Comparison of ENCODE assay signal across 17 cellular contexts in the genomic region with DNA sequence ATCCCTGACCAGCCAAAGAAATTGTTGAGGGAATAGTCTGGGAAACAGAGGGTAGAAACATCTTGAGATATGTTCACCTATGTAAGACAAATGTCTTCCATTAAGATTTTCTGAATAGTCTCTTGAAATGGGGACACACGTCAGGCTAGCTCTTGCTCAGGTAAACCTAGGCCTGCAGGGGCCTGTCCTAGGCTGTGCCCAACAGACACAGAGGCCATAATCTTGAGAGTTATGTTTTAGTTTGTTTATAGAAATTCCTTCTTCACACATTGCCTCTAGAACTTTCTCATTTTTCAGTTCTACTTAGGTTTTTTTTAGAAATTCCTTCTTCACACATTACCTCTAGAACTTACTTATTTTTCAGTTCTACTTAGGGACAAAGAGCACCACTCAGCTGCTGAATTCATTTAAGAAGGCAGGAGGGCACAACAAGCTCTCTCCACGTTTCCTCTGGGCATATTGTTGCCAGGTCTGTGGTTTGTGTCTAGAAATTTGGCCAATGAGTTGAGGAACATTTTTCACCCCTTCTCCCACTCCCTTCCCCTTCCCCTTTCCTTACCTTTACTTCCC.
DNase-seq lines count a peak whose midpoint lies in the region; ATAC-seq and TF ChIP-seq lines count a peak whose summit lies in the region.
"Had no signal": no experiment of that assay in that cellular context is flagged by ENCODE, and none has a peak within 500 bp of the region (broad histone marks: within the 10 kb centered on the region; RNA-seq: fewer than 3 reads in every experiment).

No MANE protein-coding gene starts in this region.

- ATAC-seq in GM18867 (IDR thresholded peaks at IDR 0.05; ENCODE audit: unreplicated experiment) (peak; percentile 69), GM21723 (IDR thresholded peaks at IDR 0.05; ENCODE audit: unreplicated experiment) (peak; percentile 76), HG03442 (IDR thresholded peaks at IDR 0.05; ENCODE audit: unreplicated experiment) (peak; percentile 73), memory B cell (ENCODE audit: low read depth) (no peak), natural killer cell (no peak)
- ATAC-seq: activated CD4-positive, CD25-positive, alpha-beta regulatory T cell treated with anti-CD3 and anti-CD28 coated beads, Interleukin-2, amount 50 U/mL, for 24 hours; activated naive CD4-positive, alpha-beta T cell treated with anti-CD3 and anti-CD28 coated beads, Interleukin-2, amount 50 U/mL, for 72 hours; T-cell had no signal

- H3K27me3 Mint-ChIP-seq in memory B cell = no peaks in the 10 kb centered on the region
- no peaks in the 10 kb centered on the region for H3K27me3 Mint-ChIP-seq in natural killer cell (ENCODE audit: low read depth in 2 of 2)
- peaks cover 5% of the 10 kb centered on the region for H3K27me3 Mint-ChIP-seq in osteocyte (ENCODE audit: unreplicated experiment)
- H3K27me3 Mint-ChIP-seq: central memory CD8-positive, alpha-beta T cell; T-cell had no signal

- H3K27ac ChIP-seq in ascending aorta = no peak overlapping the region
- H3K27ac ChIP-seq: PC-9 had no signal

- intact Hi-C loops in natural killer cell (cut with micrococcal nuclease) (no loop called here), ascending aorta (cut with DNase I) (no loop called here)

- H3K4me1 Mint-ChIP-seq in memory B cell (peaks cover 22% of the 10 kb centered on the region), natural killer cell (no peaks in the 10 kb centered on the region), osteocyte (ENCODE audit: unreplicated experiment) (no peaks in the 10 kb centered on the region)
- H3K4me1 Mint-ChIP-seq: central memory CD8-positive, alpha-beta T cell; T-cell had no signal

- H3K36me3 ChIP-seq in ascending aorta = no peaks in the 10 kb centered on the region

- H3K9me3 Mint-ChIP-seq in memory B cell = no peaks in the 10 kb centered on the region
- peaks cover 3 to 6% of the 10 kb centered on the region in 2 donors for H3K9me3 Mint-ChIP-seq in natural killer cell
- no peaks in the 10 kb centered on the region for H3K9me3 Mint-ChIP-seq in osteocyte (ENCODE audit: unreplicated experiment)
- H3K9me3 Mint-ChIP-seq: central memory CD8-positive, alpha-beta T cell; T-cell had no signal

- H3K27ac Mint-ChIP-seq in memory B cell (peak overlapping the region; percentile 79), natural killer cell (no peak overlapping the region), osteocyte (ENCODE audit: unreplicated experiment) (no peak overlapping the region)
- H3K27ac Mint-ChIP-seq: activated naive CD4-positive, alpha-beta T cell treated with anti-CD3 and anti-CD28 coated beads, Interleukin-2, amount 50 U/mL, for 72 hours; T-cell had no signal

- no peaks in the 10 kb centered on the region for H3K4me1 ChIP-seq in ascending aorta

- H3K36me3 Mint-ChIP-seq in memory B cell (peaks cover 18% of the 10 kb centered on the region), natural killer cell (no peaks in the 10 kb centered on the region), osteocyte (ENCODE audit: unreplicated experiment) (no peaks in the 10 kb centered on the region)
- H3K36me3 Mint-ChIP-seq: activated naive CD4-positive, alpha-beta T cell treated with anti-CD3 and anti-CD28 coated beads, Interleukin-2, amount 50 U/mL, for 72 hours; T-cell had no signal

- TF ChIP-seq CTCF in natural killer cell (IDR thresholded peaks at IDR 0.05) (no peak), osteocyte (IDR thresholded peaks at IDR 0.05) (no peak), ascending aorta (IDR thresholded peaks at IDR 0.05) (no peak)

- DNase-seq in memory B cell (ENCODE audit: low spot score in 2 of 2) (no peak), natural killer cell (no peak), osteocyte (ENCODE audit: extremely low spot score, unreplicated experiment) (no peak), ascending aorta (ENCODE audit: low spot score in 2 of 2) (no peak), germinal center (ENCODE audit: low spot score) (no peak)
- DNase-seq: activated CD8-positive, alpha-beta memory T cell treated with anti-CD3 and anti-CD28 coated beads, Interleukin-2, amount 50 U/mL, for 48 hours; head of caudate nucleus; NCI-H1048; NCI-H2227 treated with DMSO at 0.1 percent for 48 hours; PC-9; T-cell had no signal

- no peaks in the 10 kb centered on the region for H3K27me3 ChIP-seq in ascending aorta

- no peak overlapping the region for H3K4me3 ChIP-seq in ascending aorta
- H3K4me3 ChIP-seq: PC-9 had no signal

- no peaks in the 10 kb centered on the region for H3K9me3 ChIP-seq in ascending aorta

- no peak overlapping the region for H3K4me3 Mint-ChIP-seq in memory B cell
- no peak overlapping the region for H3K4me3 Mint-ChIP-seq in natural killer cell
- H3K4me3 Mint-ChIP-seq in osteocyte (ENCODE audit: unreplicated experiment) = no peak overlapping the region
- H3K4me3 Mint-ChIP-seq: central memory CD8-positive, alpha-beta T cell; T-cell had no signal

Comparison
In these comparisons a context has a peak if more than half of its experiments do, and no peak if none do; other contexts are left out.
1. ATAC-seq: peak in GM18867 (single experiment), GM21723 (single experiment) and HG03442 (single experiment); none in memory B cell (single experiment) and natural killer cell (0 of 3).